Comparison of ENCODE assay signal across 9 cellular contexts in genomic region chr22:36466258-36466657, GRCh38. TPM values are rescaled to one million over a fixed set of nuclear protein-coding genes. Genes with fewer than 3 reads are reported as not detected.
DNase-seq lines count a peak whose midpoint lies in the region; ATAC-seq and TF ChIP-seq lines count a peak whose summit lies in the region.
"Had no signal": no experiment of that assay in that cellular context is flagged by ENCODE, and none has a peak within 500 bp of the region (broad histone marks: within the 10 kb centered on the region; RNA-seq: fewer than 3 reads in every experiment).

No MANE protein-coding gene starts in this region.

- H4K20me1 ChIP-seq in KMS-11 (ENCODE audit: insufficient read depth) = no peaks in the 10 kb centered on the region

- no peak for ATAC-seq in memory B cell (ENCODE audit: low read depth)
- ATAC-seq: sciatic nerve had no signal

- whole genome bisulfite sequencing in adrenal gland, 4 donors = 78 to 83% (median 82%) methylated on average over 1 to 7 of the region's 7 CpGs
- 84 to 100% methylated on average over 1 to 7 of the region's 7 CpGs for WGBS in thyroid gland, 2 donors

- H3K79me2 ChIP-seq in KMS-11 (ENCODE audit: insufficient read depth, low read depth) = no peaks in the 10 kb centered on the region

- intact Hi-C loops in adrenal gland (cut with DNase I) = loop anchor here (10.0 kb wide), 2 partner anchors 81 to 91 kb away; partner anchors contain the start of gene MYH9 (in 1 of the 2)
- intact Hi-C loops in thyroid gland (cut with DNase I) = no loop called here

- TF ChIP-seq POLR2A in adrenal gland (IDR thresholded peaks at IDR 0.05) = no peak
- TF ChIP-seq POLR2A in thyroid gland (IDR thresholded peaks at IDR 0.05) = no peak

- H3K4me3 Mint-ChIP-seq in memory B cell = no peak overlapping the region

- H3K4me1 Mint-ChIP-seq in memory B cell = peaks cover 16% of the 10 kb centered on the region

- TF ChIP-seq CTCF in KMS-11 (conservative IDR thresholded peaks at IDR 0.05; ENCODE audit: low read depth, low read length) = no peak
- TF ChIP-seq CTCF in adrenal gland (IDR thresholded peaks at IDR 0.05) = no peak
- no peak for TF ChIP-seq CTCF in thyroid gland (IDR thresholded peaks at IDR 0.05)

- DNase-seq in adrenal gland (no peak), memory B cell (ENCODE audit: low spot score in 2 of 2) (no peak), thyroid gland (no peak), NCI-H1930 (lab: John Stamatoyannopoulos, UW) (no peak), D341Med (ENCODE audit: low spot score) (no peak)
- no peak for DNase-seq in NK-92 treated with Interleukin-12 subunit alpha and Interleukin-12 subunit beta, amount 100 ng/mL, for 24 hours (lab: John Stamatoyannopoulos, UW)
- DNase-seq: activated CD4-positive, alpha-beta T cell treated with anti-CD3 and anti-CD28 coated beads for 4 hours had no signal

- H3K36me3 ChIP-seq in KMS-11 (ENCODE audit: insufficient read depth) = no peaks in the 10 kb centered on the region
- H3K36me3 ChIP-seq in adrenal gland (replicated peaks in 1 of 2) = peaks cover 0 to 21% of the 10 kb centered on the region in 2 donors
- H3K36me3 ChIP-seq in thyroid gland = peaks cover 0 to 2% of the 10 kb centered on the region in 2 donors

- no peak overlapping the region for H3K4me3 ChIP-seq in KMS-11 (IDR thresholded peaks at IDR 0.05; ENCODE audit: insufficient read depth, low read depth, low read length)
- no peak overlapping the region for H3K4me3 ChIP-seq in adrenal gland
- H3K4me3 ChIP-seq in thyroid gland (replicated peaks in 1 of 3) = no peak overlapping the region

- no peaks in the 10 kb centered on the region for H3K9me3 Mint-ChIP-seq in memory B cell

- H3K27me3 Mint-ChIP-seq in memory B cell = no peaks in the 10 kb centered on the region

- H3K36me3 Mint-ChIP-seq in memory B cell = peaks cover 3% of the 10 kb centered on the region

- H3K27ac ChIP-seq in KMS-11 (peak overlapping the region; percentile 27; the same call in 1 of the 2 replicates), adrenal gland (peak overlapping the region in 4 of 5 donors; percentile 28 to 90 (median 80)), thyroid gland (peak overlapping the region; percentile 81 to 92 (median 88))

- H3K9ac ChIP-seq in KMS-11 = no peak overlapping the region

- H3K27me3 ChIP-seq in KMS-11 (ENCODE audit: insufficient read depth, low read depth) (no peaks in the 10 kb centered on the region), adrenal gland (no peaks in the 10 kb centered on the region), thyroid gland (no peaks in the 10 kb centered on the region)

- no peak overlapping the region for H2AFZ ChIP-seq in KMS-11 (ENCODE audit: low read depth)

- H3K4me1 ChIP-seq in KMS-11 (ENCODE audit: low read depth, poor library complexity, severe bottlenecking) = peaks cover 48% of the 10 kb centered on the region
- peaks cover 13 to 30% of the 10 kb centered on the region in 2 donors for H3K4me1 ChIP-seq in adrenal gland (replicated peaks in 1 of 2)
- peaks cover 29 to 58% of the 10 kb centered on the region in 2 donors for H3K4me1 ChIP-seq in thyroid gland

- H3K9me3 ChIP-seq in adrenal gland (replicated peaks in 1 of 3) = no peaks in the 10 kb centered on the region
- H3K9me3 ChIP-seq in thyroid gland = no peaks in the 10 kb centered on the region

- peak overlapping the region; percentile 45 for H3K27ac Mint-ChIP-seq in memory B cell

- H3K4me2 ChIP-seq in KMS-11 = peak overlapping the region; percentile 100; the same call in 1 of the 2 replicates

RNA-seq across cellular contexts. Expression of gene TXN2, which starts 15.2 kb away (rescaled TPM):
- 100 to 1,000 TPM; 160 to 245 (median 190) TPM for total RNA-seq in adrenal gland
- polyA plus RNA-seq in adrenal gland = 100 to 1,000 TPM; 213 to 241 (median 223) TPM
- 100 to 1,000 TPM in 1 of 4 donors, 10 to 100 TPM in 3; 56.7 to 115 (median 75.6) TPM for total RNA-seq in thyroid gland

RNA-seq across cellular contexts. Expression of gene FOXRED2, which starts 40.6 kb away (rescaled TPM):
- 10 to 100 TPM; 16.1 to 37.6 (median 28.2) TPM for total RNA-seq in adrenal gland
- polyA plus RNA-seq in adrenal gland = 10 to 100 TPM in 1 of 3 donors, 1 to 10 TPM in 2; 5.5 to 13.3 (median 6.4) TPM
- 10 to 100 TPM in 2 of 4 donors, 1 to 10 TPM in 2; 5.9 to 12.8 (median 9.4) TPM for total RNA-seq in thyroid gland

Comparison
In these comparisons a context has a peak if more than half of its experiments do, and no peak if none do; other contexts are left out.
1. H3K27ac ChIP-seq: peak in every context shown above with its lines; median percentile 88 in thyroid gland; 80 in adrenal gland; 27 in KMS-11.